ENCODE assay signal across 28 cellular contexts in genomic region chr7:7035851-7036250, GRCh38.
"Had no signal": no experiment of that assay in that cellular context is flagged by ENCODE, and none has a peak within 500 bp of the region (broad histone marks: within the 10 kb centered on the region; RNA-seq: fewer than 3 reads in every experiment).

No MANE protein-coding gene starts in this region.

- H3K27me3 Mint-ChIP-seq: type B pancreatic cell had no signal

- H3K4me1 Mint-ChIP-seq: stimulated activated effector memory CD8-positive, alpha-beta T cell treated with anti-CD3 and anti-CD28 coated beads, Interleukin-12 subunit alpha, Interleukin-12 subunit beta, amount 100 ng/mL, for 72 hours; stimulated activated memory B cell treated with anti-CD40 and anti-IgM and Interleukin-4, amounts not matched to agents 10 μg/mL and 1 μg/mL and 100 μg/mL, for 72 hours; stimulated activated naive B cell treated with anti-CD40 and anti-IgM and Interleukin-4, amounts not matched to agents 10 μg/mL and 1 μg/mL and 100 μg/mL, for 72 hours; stimulated activated naive CD8-positive, alpha-beta T cell treated with anti-CD3 and anti-CD28 coated beads, Interleukin-15, amount 100 ng/mL, for 72 hours had no signal

- H3K36me3 ChIP-seq: stomach, suprapubic skin, thoracic aorta, thyroid gland, tibial artery, tibial nerve, transverse colon, upper lobe of left lung, upper lobe of right lung, uterus, vagina had no signal

- H3K27me3 ChIP-seq: stomach, suprapubic skin, testis, thyroid gland, tibial artery, tibial nerve, transverse colon, upper lobe of left lung, upper lobe of right lung, uterus, vagina had no signal

- H3K4me1 ChIP-seq: stomach, suprapubic skin, testis, tibial artery, tibial nerve, transverse colon, upper lobe of left lung, upper lobe of right lung, uterus, vagina had no signal

- H3K27ac ChIP-seq: stomach, suprapubic skin, testis, thoracic aorta, thyroid gland, tibial artery, tibial nerve, transverse colon, upper lobe of left lung, upper lobe of right lung, uterus, vagina had no signal

- H3K4me3 Mint-ChIP-seq: stimulated activated effector memory CD8-positive, alpha-beta T cell treated with anti-CD3 and anti-CD28 coated beads, Interleukin-12 subunit alpha, Interleukin-12 subunit beta, amount 100 ng/mL, for 72 hours; stimulated activated memory B cell treated with anti-CD40 and anti-IgM and Interleukin-4, amounts not matched to agents 10 μg/mL and 1 μg/mL and 100 μg/mL, for 72 hours; stimulated activated naive B cell treated with anti-CD40 and anti-IgM and Interleukin-4, amounts not matched to agents 10 μg/mL and 1 μg/mL and 100 μg/mL, for 72 hours; stimulated activated naive CD8-positive, alpha-beta T cell treated with anti-CD3 and anti-CD28 coated beads, Interleukin-15, amount 100 ng/mL, for 72 hours; stimulated activated naive CD8-positive, alpha-beta T cell treated with anti-CD3 and anti-CD28 coated beads, Interleukin-15, Interleukin-2, amounts not matched to agents 100 ng/mL and 50 ng/mL, for 24 hours; type B pancreatic cell had no signal

- DNase-seq: stimulated activated CD4-positive, alpha-beta T cell treated with anti-CD3 and anti-CD28 coated beads, Interleukin-2, amount 100 ng/mL, for 48 hours; stimulated activated CD4-positive, alpha-beta T cell treated with anti-CD3 and anti-CD28 coated beads, Interleukin-4, amount 100 ng/mL, for 1 hour; stimulated activated CD4-positive, alpha-beta T cell treated with anti-CD3 and anti-CD28 coated beads, Interleukin-4, amount 100 ng/mL, for 24 hours; stimulated activated CD4-positive, alpha-beta T cell treated with anti-CD3 and anti-CD28 coated beads, Interleukin-4, amount 100 ng/mL, for 4 hours; stimulated activated CD8-positive, alpha-beta memory T cell treated with anti-CD3 and anti-CD28 coated beads, Interleukin-4, amount 100 ng/mL, for 48 hours; stimulated activated naive B cell treated with anti-CD40 and anti-IgM and Interleukin-4, amounts not matched to agents 10 μg/mL and 1 μg/mL and 100 μg/mL, for 72 hours; stimulated activated naive CD4-positive, alpha-beta T cell; stimulated activated naive CD4-positive, alpha-beta T cell treated with Interleukin-2 at 50 U/mL for 16 hours; stimulated activated naive CD8-positive, alpha-beta T cell treated with anti-CD3 and anti-CD28 coated beads, Interleukin-15, amount 100 ng/mL, for 72 hours; stimulated activated naive CD8-positive, alpha-beta T cell treated with anti-CD3 and anti-CD28 coated beads, Interleukin-15, Interleukin-2, amounts not matched to agents 100 U/mL and 50 U/mL, for 24 hours; stomach; substantia nigra; testis; thyroid gland; tibial artery; transverse colon; trophoblast cell; upper lobe of left lung; upper lobe of right lung; uterus had no signal

- H3K27ac Mint-ChIP-seq: stimulated activated effector memory CD8-positive, alpha-beta T cell treated with anti-CD3 and anti-CD28 coated beads, Interleukin-12 subunit alpha, Interleukin-12 subunit beta, amount 100 ng/mL, for 72 hours; stimulated activated memory B cell treated with anti-CD40 and anti-IgM and Interleukin-4, amounts not matched to agents 10 μg/mL and 1 μg/mL and 100 μg/mL, for 72 hours; stimulated activated naive B cell treated with anti-CD40 and anti-IgM and Interleukin-4, amounts not matched to agents 10 μg/mL and 1 μg/mL and 100 μg/mL, for 72 hours; stimulated activated naive CD8-positive, alpha-beta T cell treated with anti-CD3 and anti-CD28 coated beads, Interleukin-15, amount 100 ng/mL, for 72 hours; stimulated activated naive CD8-positive, alpha-beta T cell treated with anti-CD3 and anti-CD28 coated beads, Interleukin-15, Interleukin-2, amounts not matched to agents 100 ng/mL and 50 ng/mL, for 24 hours; type B pancreatic cell had no signal

- H3K36me3 Mint-ChIP-seq: stimulated activated effector memory CD8-positive, alpha-beta T cell treated with anti-CD3 and anti-CD28 coated beads, Interleukin-12 subunit alpha, Interleukin-12 subunit beta, amount 100 ng/mL, for 72 hours; stimulated activated memory B cell treated with anti-CD40 and anti-IgM and Interleukin-4, amounts not matched to agents 10 μg/mL and 1 μg/mL and 100 μg/mL, for 72 hours; stimulated activated naive B cell treated with anti-CD40 and anti-IgM and Interleukin-4, amounts not matched to agents 10 μg/mL and 1 μg/mL and 100 μg/mL, for 72 hours; type B pancreatic cell had no signal

- H3K9me3 Mint-ChIP-seq: stimulated activated effector memory CD8-positive, alpha-beta T cell treated with anti-CD3 and anti-CD28 coated beads, Interleukin-12 subunit alpha, Interleukin-12 subunit beta, amount 100 ng/mL, for 72 hours; stimulated activated memory B cell treated with anti-CD40 and anti-IgM and Interleukin-4, amounts not matched to agents 10 μg/mL and 1 μg/mL and 100 μg/mL, for 72 hours; stimulated activated naive B cell treated with anti-CD40 and anti-IgM and Interleukin-4, amounts not matched to agents 10 μg/mL and 1 μg/mL and 100 μg/mL, for 72 hours; stimulated activated naive CD8-positive, alpha-beta T cell treated with anti-CD3 and anti-CD28 coated beads, Interleukin-15, Interleukin-2, amounts not matched to agents 100 ng/mL and 50 ng/mL, for 24 hours; type B pancreatic cell had no signal

- H3K9me3 ChIP-seq: stomach, suprapubic skin, testis, thoracic aorta, thyroid gland, tibial artery, tibial nerve, transverse colon, upper lobe of left lung, upper lobe of right lung, uterus, vagina had no signal

- H3K4me3 ChIP-seq: stomach, suprapubic skin, testis, thoracic aorta, thyroid gland, tibial artery, tibial nerve, transverse colon, upper lobe of left lung, upper lobe of right lung, uterus, vagina had no signal
